ENCODE assay signal across 19 cellular contexts in genomic region chr20:51092238-51092822, GRCh38.
DNase-seq lines count a peak whose midpoint lies in the region; ATAC-seq, FAIRE-seq and TF ChIP-seq lines count a peak whose summit lies in the region.
"Had no signal": no experiment of that assay in that cellular context is flagged by ENCODE, and none has a peak within 500 bp of the region (broad histone marks: within the 10 kb centered on the region; RNA-seq: fewer than 3 reads in every experiment).

No MANE protein-coding gene starts in this region.

- H3K9me3 Mint-ChIP-seq in stimulated activated naive CD8-positive, alpha-beta T cell treated with anti-CD3 and anti-CD28 coated beads, Interleukin-15, Interleukin-2, amounts not matched to agents 100 ng/mL and 50 ng/mL, for 24 hours: no peaks in the 10 kb centered on the region
- H3K9me3 Mint-ChIP-seq in astrocyte (ENCODE audit: unreplicated experiment) (peaks cover 2% of the 10 kb centered on the region), mesothelial cell of epicardium (no peaks in the 10 kb centered on the region)
- H3K9me3 Mint-ChIP-seq: T-helper 1 cell treated with Interleukin-12 subunit alpha and Interleukin-12 subunit beta and Interleukin-4 antibody, amounts not matched to agents 30 μg/mL and 1 μg/mL, for 36 hours had no signal

- no peak overlapping the region for H3K9ac ChIP-seq in astrocyte (ENCODE audit: low read length)

- no peaks in the 10 kb centered on the region for H3K36me3 Mint-ChIP-seq in stimulated activated naive CD8-positive, alpha-beta T cell treated with anti-CD3 and anti-CD28 coated beads, Interleukin-15, Interleukin-2, amounts not matched to agents 100 ng/mL and 50 ng/mL, for 24 hours (ENCODE audit: low read depth)
- no peaks in the 10 kb centered on the region for H3K36me3 Mint-ChIP-seq in astrocyte (ENCODE audit: low read depth, unreplicated experiment)
- H3K36me3 Mint-ChIP-seq in mesothelial cell of epicardium: no peaks in the 10 kb centered on the region

- H3K4me1 Mint-ChIP-seq in stimulated activated naive CD8-positive, alpha-beta T cell treated with anti-CD3 and anti-CD28 coated beads, Interleukin-15, Interleukin-2, amounts not matched to agents 100 ng/mL and 50 ng/mL, for 24 hours (ENCODE audit: low read depth): peaks cover 32% of the 10 kb centered on the region
- H3K4me1 Mint-ChIP-seq in astrocyte (ENCODE audit: low read depth, unreplicated experiment) (peaks cover 18% of the 10 kb centered on the region), mesothelial cell of epicardium (peaks cover 29% of the 10 kb centered on the region)

- no peaks in the 10 kb centered on the region for H3K4me1 ChIP-seq in astrocyte (ENCODE audit: insufficient read depth, low read length)
- H3K4me1 ChIP-seq: gastroesophageal sphincter had no signal

- peak overlapping the region; percentile 62 for H3K27ac Mint-ChIP-seq in stimulated activated naive CD8-positive, alpha-beta T cell treated with anti-CD3 and anti-CD28 coated beads, Interleukin-15, Interleukin-2, amounts not matched to agents 100 ng/mL and 50 ng/mL, for 24 hours
- H3K27ac Mint-ChIP-seq in astrocyte (ENCODE audit: unreplicated experiment): peak overlapping the region; percentile 81
- H3K27ac Mint-ChIP-seq in mesothelial cell of epicardium: peak overlapping the region; percentile 36
- H3K27ac Mint-ChIP-seq: activated CD4-positive, alpha-beta T cell treated with anti-CD3 and anti-CD28 coated beads for 36 hours; T-helper 1 cell treated with Interleukin-12 subunit alpha and Interleukin-12 subunit beta and Interleukin-4 antibody, amounts not matched to agents 30 μg/mL and 1 μg/mL, for 36 hours had no signal

- no peaks in the 10 kb centered on the region for H3K36me3 ChIP-seq in astrocyte (ENCODE audit: insufficient read depth, low read length)
- H3K36me3 ChIP-seq: gastroesophageal sphincter, tibial artery had no signal

- no peaks in the 10 kb centered on the region for H4K20me1 ChIP-seq in astrocyte (ENCODE audit: insufficient read depth, low read length)

- FAIRE-seq in astrocyte (lab: Jason Lieb, UNC) (no peak), urothelium cell line (lab: Jason Lieb, UNC) (peak; percentile 83), GM12891 (lab: Jason Lieb, UNC) (no peak)
- FAIRE-seq: GM18507, kidney had no signal

- peak overlapping the region; percentile 50 for H3K4me3 Mint-ChIP-seq in stimulated activated naive CD8-positive, alpha-beta T cell treated with anti-CD3 and anti-CD28 coated beads, Interleukin-15, Interleukin-2, amounts not matched to agents 100 ng/mL and 50 ng/mL, for 24 hours
- peak overlapping the region; percentile 14 for H3K4me3 Mint-ChIP-seq in astrocyte (ENCODE audit: unreplicated experiment)
- H3K4me3 Mint-ChIP-seq in mesothelial cell of epicardium: peak overlapping the region; percentile 11
- H3K4me3 Mint-ChIP-seq: activated CD4-positive, alpha-beta T cell treated with anti-CD3 and anti-CD28 coated beads for 36 hours; T-helper 1 cell treated with Interleukin-12 subunit alpha and Interleukin-12 subunit beta and Interleukin-4 antibody, amounts not matched to agents 30 μg/mL and 1 μg/mL, for 36 hours had no signal

- DNase-seq in stimulated activated naive CD8-positive, alpha-beta T cell treated with anti-CD3 and anti-CD28 coated beads, Interleukin-15, Interleukin-2, amounts not matched to agents 100 U/mL and 50 U/mL, for 24 hours: no peak
- DNase-seq in astrocyte (ENCODE audit: low read depth) (peak; percentile 41), mesothelial cell of epicardium (ENCODE audit: low spot score in 2 of 2, unreplicated experiment in 2 of 2) (no peak), urothelium cell line (ENCODE audit: low spot score) (no peak), GM12891 (ENCODE audit: insufficient read length, low spot score) (no peak)
- DNase-seq in effector CD4-positive, alpha-beta T cell: no peak
- no peak for DNase-seq in activated CD4-positive, CD25-positive, alpha-beta regulatory T cell treated with anti-CD3 and anti-CD28 coated beads, Interleukin-2, amount 50 U/mL, for 72 hours
- DNase-seq: ACHN; activated CD4-positive, alpha-beta T cell treated with anti-CD3 and anti-CD28 coated beads for 36 hours; activated T-cell treated with anti-CD3 and anti-CD28 coated beads for 4 hours; kidney; NCI-H2081 treated with DMSO at 0.1 percent for 48 hours; NCI-H748 treated with DMSO at 0.1 percent for 48 hours; RPMI8226; tibial artery had no signal

- no peak for ATAC-seq in stimulated activated naive CD8-positive, alpha-beta T cell treated with anti-CD3 and anti-CD28 coated beads, Interleukin-15, Interleukin-2, amounts not matched to agents 100 U/mL and 50 U/mL, for 24 hours
- ATAC-seq: activated CD4-positive, alpha-beta T cell treated with anti-CD3 and anti-CD28 coated beads for 36 hours; gastroesophageal sphincter had no signal

- no peaks in the 10 kb centered on the region for H3K9me3 ChIP-seq in astrocyte (ENCODE audit: insufficient read depth, low read depth, low read length)
- H3K9me3 ChIP-seq: gastroesophageal sphincter, tibial artery had no signal

- no peak overlapping the region for H3K27ac ChIP-seq in astrocyte (ENCODE audit: low read depth, low read length)
- H3K27ac ChIP-seq: gastroesophageal sphincter, tibial artery had no signal

- peak overlapping the region; percentile 42 for H3K4me2 ChIP-seq in astrocyte (ENCODE audit: low read length)

- H2AFZ ChIP-seq in astrocyte (ENCODE audit: low read depth, low read length): no peak overlapping the region

- no peaks in the 10 kb centered on the region for H3K79me2 ChIP-seq in astrocyte (ENCODE audit: insufficient read depth, low read length)

- H3K27me3 Mint-ChIP-seq in stimulated activated naive CD8-positive, alpha-beta T cell treated with anti-CD3 and anti-CD28 coated beads, Interleukin-15, Interleukin-2, amounts not matched to agents 100 ng/mL and 50 ng/mL, for 24 hours: peaks cover 66% of the 10 kb centered on the region
- H3K27me3 Mint-ChIP-seq in astrocyte (ENCODE audit: low read depth, unreplicated experiment) (peaks cover 55% of the 10 kb centered on the region), mesothelial cell of epicardium (ENCODE audit: low read depth) (no peaks in the 10 kb centered on the region)

- no peak for TF ChIP-seq CTCF in astrocyte (IDR thresholded peaks at IDR 0.05; ENCODE audit: insufficient read depth, low read depth, low read length)
- no peak for TF ChIP-seq CTCF in mesothelial cell of epicardium (IDR thresholded peaks at IDR 0.05; ENCODE audit: unreplicated experiment)

- no peak overlapping the region for H3K4me3 ChIP-seq in astrocyte (ENCODE audit: insufficient read depth, low read depth, low read length)
- H3K4me3 ChIP-seq: gastroesophageal sphincter, tibial artery had no signal

- TF ChIP-seq POLR2A in GM12891 (IDR thresholded peaks at IDR 0.05; ENCODE audit: low read depth, low read length): no peak

- H3K27me3 ChIP-seq in astrocyte (ENCODE audit: insufficient read depth, low read length): peaks cover 70% of the 10 kb centered on the region

TF ChIP-seq in GM12891, 5 proteins besides CTCF, POLR2A, EP300 and RAD21:
- TF ChIP-seq POLR2AphosphoS5 (IDR thresholded peaks at IDR 0.05; ENCODE audit: low read depth, low read length): no peak
- TF ChIP-seq POU2F2 (IDR thresholded peaks at IDR 0.05; ENCODE audit: low read depth, low read length): no peak
- no peak for TF ChIP-seq SPI1 (IDR thresholded peaks at IDR 0.05; ENCODE audit: low read depth, low read length)
TF ChIP-seq in GM12891: peak in this region for 0.
